ENCODE assay signal across 9 cellular contexts in the genomic region with DNA sequence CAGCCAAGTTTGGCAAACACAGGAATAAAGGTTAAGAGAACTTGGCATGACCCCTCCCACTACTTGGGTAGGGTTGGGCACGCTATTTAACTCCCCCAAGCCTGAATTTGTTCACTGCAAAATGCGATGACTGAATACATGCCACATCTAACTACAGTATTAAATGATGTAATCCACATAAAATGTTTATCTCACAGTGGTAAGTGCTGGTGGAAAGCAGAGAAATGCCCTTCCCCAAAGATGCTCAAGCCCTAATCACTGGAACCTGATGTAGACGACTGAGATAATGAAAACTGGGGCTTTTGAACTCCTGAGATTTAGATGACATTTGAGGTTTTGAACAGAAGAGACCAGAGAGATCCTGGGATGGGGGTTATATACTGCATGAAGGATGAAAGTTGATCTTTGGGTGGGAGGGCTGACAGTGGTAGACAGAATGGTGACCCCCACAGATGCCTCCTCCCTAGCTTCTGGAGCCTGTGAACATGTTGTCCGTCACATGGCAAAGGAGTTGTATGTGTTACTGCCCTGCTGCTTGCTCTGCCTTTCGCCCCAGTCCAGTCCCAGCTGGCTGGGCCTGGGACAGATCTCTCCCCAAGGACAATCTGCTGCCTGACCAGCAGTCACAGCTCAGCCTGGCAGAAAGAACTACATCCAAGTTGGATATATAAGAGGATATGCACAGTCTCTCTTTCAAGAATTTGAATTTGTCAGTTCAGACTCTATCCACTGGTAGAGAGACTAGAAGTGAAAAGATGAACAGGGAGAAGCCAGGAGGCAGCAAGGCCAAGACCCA.
"Had no signal": no experiment of that assay in that cellular context is flagged by ENCODE, and none has a peak within 500 bp of the region (broad histone marks: within the 10 kb centered on the region; RNA-seq: fewer than 3 reads in every experiment).

No MANE protein-coding gene starts in this region.

- ATAC-seq: esophagus mucosa; left colon; naive thymus-derived CD4-positive, alpha-beta T cell had no signal

- DNase-seq: effector memory CD4-positive, alpha-beta T cell; left colon; naive thymus-derived CD4-positive, alpha-beta T cell; small intestine; stimulated activated CD4-positive, alpha-beta T cell treated with anti-CD3 and anti-CD28 coated beads, Interleukin-12 subunit alpha, Interleukin-12 subunit beta, amount 100 ng/mL, for 4 hours; stimulated activated naive CD4-positive, alpha-beta T cell treated with Interleukin-2 at 50 U/mL for 16 hours; thyroid gland had no signal

- H3K4me3 Mint-ChIP-seq: naive thymus-derived CD4-positive, alpha-beta T cell; type B pancreatic cell had no signal

- H3K27ac Mint-ChIP-seq: type B pancreatic cell had no signal
